ENCODE assay signal across 17 cellular contexts in genomic region chr19:2233601-2234280, GRCh38. TPM values are rescaled to one million over a fixed set of nuclear protein-coding genes. Genes with fewer than 3 reads are reported as not detected.
DNase-seq lines count a peak whose midpoint lies in the region; ATAC-seq, FAIRE-seq and TF ChIP-seq lines count a peak whose summit lies in the region.
"Had no signal": no experiment of that assay in that cellular context is flagged by ENCODE, and none has a peak within 500 bp of the region (broad histone marks: within the 10 kb centered on the region; RNA-seq: fewer than 3 reads in every experiment).

No MANE protein-coding gene starts in this region.

- POLR2A ChIA-PET in activated CD4-positive, alpha-beta T cell treated with anti-CD3 and anti-CD28 coated beads, Interleukin-2, amount 10 ng/mL, durations not matched to agents 7 days and 5 days (lab: Charles Lee) = no interaction called here
- POLR2A ChIA-PET in Panc1 (lab: Charles Lee) = no interaction called here

- no peak for TF ChIP-seq CTCF in Panc1 (IDR thresholded peaks at IDR 0.05)

- H3K4me3 Mint-ChIP-seq in activated CD4-positive, alpha-beta T cell treated with anti-CD3 and anti-CD28 coated beads, Interleukin-2, amount 10 ng/mL, durations not matched to agents 7 days and 5 days = peak overlapping the region; percentile 97

- peak overlapping the region; percentile 39; the same call in 1 of the 2 replicates for H3K27ac ChIP-seq in Panc1 (ENCODE audit: low read length)
- no peak overlapping the region for H3K27ac ChIP-seq in duodenal mucosa (ENCODE audit: low read depth, low read length)
- H3K27ac ChIP-seq in small intestine (ENCODE audit: low read depth in 1 of 2, low read length in 1 of 2) = peak overlapping the region; percentile 99 to 100
- H3K27ac ChIP-seq in aorta (ENCODE audit: low read depth in 1 of 2, low read length in 2 of 2) = no peak overlapping the region
- H3K27ac ChIP-seq: left ventricle myocardium inferior had no signal

- peaks cover 4% of the 10 kb centered on the region; the same call in 1 of the 2 replicates for H3K36me3 ChIP-seq in Panc1 (ENCODE audit: control insufficient read depth, insufficient read depth, low read length)
- H3K36me3 ChIP-seq in duodenal mucosa (ENCODE audit: control insufficient read depth in 1 of 2, insufficient read depth in 2 of 2, low read length in 2 of 2) = peaks cover 0 to 51% of the 10 kb centered on the region in 2 donors
- peaks cover 15 to 20% of the 10 kb centered on the region in 2 donors for H3K36me3 ChIP-seq in small intestine (ENCODE audit: control insufficient read depth in 2 of 2, insufficient read depth in 2 of 2, low read length in 2 of 2)
- H3K36me3 ChIP-seq in aorta (ENCODE audit: control insufficient read depth in 1 of 2, insufficient read depth in 2 of 2, low read length in 1 of 2) = peaks cover 0 to 2% of the 10 kb centered on the region in 2 donors

- in situ Hi-C loops in Panc1 (cut with HindIII; ENCODE audit: low pct_unique_long_range_greater_than_20kb, low sequenced_read_pairs) = no loop called here

- intact Hi-C loops in Panc1 (cut with micrococcal nuclease; ENCODE audit: unreplicated experiment) (loop anchor here (5.0 kb wide), 1 partner anchor 76 kb away; no protein-coding TSS in a partner anchor), aorta (cut with DNase I) (loop anchor here in 1 of 2 donors (5.0 kb wide), 1 partner anchor 71 kb away; the partner anchor contains the start of gene DOT1L)

- H3K4me1 Mint-ChIP-seq in activated CD4-positive, alpha-beta T cell treated with anti-CD3 and anti-CD28 coated beads, Interleukin-2, amount 10 ng/mL, durations not matched to agents 7 days and 5 days = peaks cover 33% of the 10 kb centered on the region

- H3K9me3 Mint-ChIP-seq in activated CD4-positive, alpha-beta T cell treated with anti-CD3 and anti-CD28 coated beads, Interleukin-2, amount 10 ng/mL, durations not matched to agents 7 days and 5 days = no peaks in the 10 kb centered on the region

- H3K9me3 ChIP-seq in Panc1 (ENCODE audit: control insufficient read depth, insufficient read depth, low read depth, low read length) (no peaks in the 10 kb centered on the region), duodenal mucosa (ENCODE audit: control insufficient read depth in 1 of 2, low read length in 2 of 2) (no peaks in the 10 kb centered on the region), small intestine (ENCODE audit: control insufficient read depth, low read depth) (no peaks in the 10 kb centered on the region), aorta (ENCODE audit: control insufficient read depth, low read length) (no peaks in the 10 kb centered on the region)
- H3K9me3 ChIP-seq: HAP-1, left ventricle myocardium inferior had no signal

- no peak for FAIRE-seq in small intestine (lab: Jason Lieb, UNC)
- FAIRE-seq: RCC 7860, urothelium cell line had no signal

- peaks cover 49% of the 10 kb centered on the region for H3K36me3 Mint-ChIP-seq in activated CD4-positive, alpha-beta T cell treated with anti-CD3 and anti-CD28 coated beads, Interleukin-2, amount 10 ng/mL, durations not matched to agents 7 days and 5 days (ENCODE audit: low read depth)

- peaks cover 24% of the 10 kb centered on the region for H3K4me1 ChIP-seq in Panc1 (ENCODE audit: control insufficient read depth, insufficient read depth, low read length)
- H3K4me1 ChIP-seq in duodenal mucosa (ENCODE audit: control insufficient read depth in 1 of 2, insufficient read depth in 2 of 2, low read length in 2 of 2) = peaks cover 29 to 53% of the 10 kb centered on the region in 2 donors
- H3K4me1 ChIP-seq in small intestine (ENCODE audit: control insufficient read depth in 2 of 2, insufficient read depth in 1 of 2, low read depth in 1 of 2, low read length in 1 of 2) = peaks cover 4 to 6% of the 10 kb centered on the region in 2 donors
- no peaks in the 10 kb centered on the region for H3K4me1 ChIP-seq in aorta (ENCODE audit: control insufficient read depth in 1 of 2, insufficient read depth in 2 of 2, low read length in 2 of 2)

- CTCF ChIA-PET in activated CD4-positive, alpha-beta T cell treated with anti-CD3 and anti-CD28 coated beads, Interleukin-2, amount 10 ng/mL, durations not matched to agents 7 days and 5 days (lab: Charles Lee) = no interaction called here
- CTCF ChIA-PET in Panc1 (lab: Charles Lee) = no interaction called here

- no peak for DNase-seq in activated CD4-positive, alpha-beta T cell treated with anti-CD3 and anti-CD28 coated beads, Interleukin-2, amount 10 ng/mL, durations not matched to agents 7 days and 5 days
- no peak for DNase-seq in activated CD4-positive, alpha-beta T cell treated with anti-CD3 and anti-CD28 coated beads for 4 hours
- no peak for DNase-seq in Panc1 (ENCODE audit: low read depth, low spot score)
- DNase-seq in small intestine = no peak
- no peak for DNase-seq in 8988T
- DNase-seq in NCI-H524 treated with DMSO at 0.1 percent for 48 hours (lab: John Stamatoyannopoulos, UW) = no peak
- DNase-seq in aorta = no peak
- DNase-seq: erythroblast, hippocampal formation, left ventricle myocardium inferior, NCI-H2227 treated with DMSO at 0.1 percent for 48 hours had no signal

- BruUV-seq in Panc1 (replicated peaks; lab: Mats Ljungman, UMichigan) = no TSS peak

- ATAC-seq in Panc1 (no peak), aorta (ENCODE audit: low FRiP score) (no peak)

- no peaks in the 10 kb centered on the region for H3K27me3 Mint-ChIP-seq in activated CD4-positive, alpha-beta T cell treated with anti-CD3 and anti-CD28 coated beads, Interleukin-2, amount 10 ng/mL, durations not matched to agents 7 days and 5 days

- H3K9ac ChIP-seq in duodenal mucosa (ENCODE audit: low read depth in 1 of 2, low read length in 2 of 2) = peak overlapping the region; percentile 29 to 54

- peak overlapping the region; percentile 88 for H3K27ac Mint-ChIP-seq in activated CD4-positive, alpha-beta T cell treated with anti-CD3 and anti-CD28 coated beads, Interleukin-2, amount 10 ng/mL, durations not matched to agents 7 days and 5 days

- H3K4me3 ChIP-seq in Panc1 (ENCODE audit: low read depth in 2 of 2, low read length in 2 of 2) (no peak overlapping the region), duodenal mucosa (ENCODE audit: low read depth in 1 of 2, low read length in 2 of 2) (peak overlapping the region; percentile 23 to 40), small intestine (ENCODE audit: low read depth in 1 of 2, low read length in 2 of 2) (no peak overlapping the region), aorta (ENCODE audit: low read length in 2 of 2) (no peak overlapping the region)

- H3K27me3 ChIP-seq in Panc1 (ENCODE audit: control insufficient read depth, insufficient read depth, low read length) = no peaks in the 10 kb centered on the region
- H3K27me3 ChIP-seq in duodenal mucosa (ENCODE audit: control insufficient read depth in 1 of 2, insufficient read depth in 2 of 2, low read length in 2 of 2) = no peaks in the 10 kb centered on the region
- H3K27me3 ChIP-seq in small intestine (ENCODE audit: control insufficient read depth in 2 of 2, insufficient read depth in 2 of 2, low read length in 2 of 2) = no peaks in the 10 kb centered on the region
- H3K27me3 ChIP-seq in aorta (ENCODE audit: control insufficient read depth in 1 of 2, insufficient read depth in 2 of 2, low read length in 1 of 2) = no peaks in the 10 kb centered on the region

- 42 to 75% (median 58%) methylated on average over 23 to 25 of the region's 25 CpGs for WGBS in small intestine, 3 donors
- WGBS in aorta, 2 donors = 91 to 92% methylated on average over 25 of the region's 25 CpGs

RNA-seq across cellular contexts. Expression of gene PLEKHJ1, which starts 2.4 kb away (rescaled TPM):
- total RNA-seq in activated CD4-positive, alpha-beta T cell treated with anti-CD3 and anti-CD28 coated beads, Interleukin-2, amount 10 ng/mL, durations not matched to agents 7 days and 5 days = 10 to 100 TPM; 56.2 to 71.9 TPM
- total RNA-seq in Panc1 (2021; ENCODE audit: unreplicated experiment) (78.6 TPM), aorta (10 to 100 TPM; 24.9 to 37.7 TPM)
- polyA plus RNA-seq in Panc1 (2012; ENCODE audit: insufficient read length) = 74.7 TPM
- polyA plus RNA-seq in small intestine (100 to 1,000 TPM; 269 to 307 (median 286) TPM), aorta (10 to 100 TPM; 50.9 to 56.2 TPM)

RNA-seq across cellular contexts. Expression of gene SF3A2, which starts 2.9 kb away (rescaled TPM):
- 100 to 1,000 TPM; 142 to 151 TPM for total RNA-seq in activated CD4-positive, alpha-beta T cell treated with anti-CD3 and anti-CD28 coated beads, Interleukin-2, amount 10 ng/mL, durations not matched to agents 7 days and 5 days
- total RNA-seq in Panc1 (2021; ENCODE audit: unreplicated experiment) (103 TPM), aorta (10 to 100 TPM; 56.1 to 62.2 TPM)
- 129 TPM for polyA plus RNA-seq in Panc1 (2012; ENCODE audit: insufficient read length)
- polyA plus RNA-seq in small intestine (10 to 100 TPM; 31.8 to 45.5 (median 35.1) TPM), aorta (10 to 100 TPM; 23.8 to 64.9 TPM)

RNA-seq across cellular contexts. Expression of gene AMH, which starts 15.4 kb away (rescaled TPM):
- 1 to 10 TPM; 5.2 to 9.2 TPM for total RNA-seq in activated CD4-positive, alpha-beta T cell treated with anti-CD3 and anti-CD28 coated beads, Interleukin-2, amount 10 ng/mL, durations not matched to agents 7 days and 5 days
- total RNA-seq in Panc1 (2021; ENCODE audit: unreplicated experiment) (21.9 TPM), aorta (1 to 10 TPM; 1.5 to 1.8 TPM)
- polyA plus RNA-seq in Panc1 (2012; ENCODE audit: insufficient read length) = 10.3 TPM
- polyA plus RNA-seq in small intestine (1 to 10 TPM; 1.1 to 3.0 (median 1.9) TPM), aorta (1 to 10 TPM; 1.7 to 3.1 TPM)
- polyA plus RNA-seq: AG04450 had no signal

RNA-seq across cellular contexts. Expression of gene JSRP1, which starts 22.5 kb away (rescaled TPM):
- under 1 TPM in 1 of 2 experiments, not detected in 1; 0.27 TPM for total RNA-seq in activated CD4-positive, alpha-beta T cell treated with anti-CD3 and anti-CD28 coated beads, Interleukin-2, amount 10 ng/mL, durations not matched to agents 7 days and 5 days
- 0.51 TPM for total RNA-seq in Panc1 (2021; ENCODE audit: unreplicated experiment)
- 0.27 TPM for polyA plus RNA-seq in Panc1 (2012; ENCODE audit: insufficient read length)
- polyA plus RNA-seq in small intestine = 1 to 10 TPM in 2 of 3 donors, under 1 TPM in 1; 0.69 to 1.9 (median 1.3) TPM
- total RNA-seq in aorta = under 1 TPM in 1 of 2 donors, not detected in 1; 0.42 TPM
- under 1 TPM in 1 of 2 donors, not detected in 1; 0.38 TPM for polyA plus RNA-seq in aorta
- polyA plus RNA-seq: AG04450 had no signal

RNA-seq across cellular contexts. Expression of gene PEAK3, which starts 48.2 kb away (rescaled TPM):
- total RNA-seq in activated CD4-positive, alpha-beta T cell treated with anti-CD3 and anti-CD28 coated beads, Interleukin-2, amount 10 ng/mL, durations not matched to agents 7 days and 5 days = under 1 TPM; 0.17 to 0.25 TPM
- not detected for total RNA-seq in Panc1 (2021; ENCODE audit: unreplicated experiment)
- polyA plus RNA-seq in Panc1 (2012; ENCODE audit: insufficient read length) = 0.15 TPM
- polyA plus RNA-seq in small intestine = under 1 TPM in 2 of 3 donors, not detected in 1; 0.46 to 0.54 TPM
- total RNA-seq in aorta = 1 to 10 TPM in 1 of 2 donors, under 1 TPM in 1; 0.93 to 1.5 TPM
- polyA plus RNA-seq in aorta = under 1 TPM in 1 of 2 donors, not detected in 1; 0.88 TPM
- total RNA-seq: Daoy had no signal

Comparison
In these comparisons a context has a peak if more than half of its experiments do, and no peak if none do; other contexts are left out.
1. H3K27ac ChIP-seq: peak in Panc1 (single experiment) and small intestine (2 of 2); none in duodenal mucosa (single experiment) and aorta (0 of 2).
2. H3K4me3 ChIP-seq: peak in duodenal mucosa (2 of 2); none in Panc1 (0 of 2), small intestine (0 of 2) and aorta (0 of 2).